11 cellular contexts compared by ENCODE assay signal in genomic region chr9:72154468-72155281, GRCh38. TPM values are rescaled to one million over a fixed set of nuclear protein-coding genes. Genes with fewer than 3 reads are reported as not detected.
DNase-seq lines count a peak whose midpoint lies in the region; ATAC-seq lines count a peak whose summit lies in the region.
"Had no signal": no experiment of that assay in that cellular context is flagged by ENCODE, and none has a peak within 500 bp of the region (broad histone marks: within the 10 kb centered on the region; RNA-seq: fewer than 3 reads in every experiment).

No MANE protein-coding gene starts in this region.

- no peaks in the 10 kb centered on the region for H3K36me3 ChIP-seq in muscle layer of duodenum (ENCODE audit: control insufficient read depth in 1 of 2, insufficient read depth in 2 of 2, low read length in 2 of 2)

- H3K4me3 ChIP-seq in muscle layer of duodenum (ENCODE audit: low read depth in 1 of 2, low read length in 2 of 2) = no peak overlapping the region
- H3K4me3 ChIP-seq: lung had no signal

- H3K27ac ChIP-seq in muscle layer of duodenum (ENCODE audit: low read length) = peak overlapping the region; percentile 69

- intact Hi-C loops in left ventricle myocardium superior (cut with micrococcal nuclease) = no loop called here

- DNase-seq in LoVo (ENCODE audit: low spot score) (peak; percentile 91), left ventricle myocardium superior (no peak), SHP77 (lab: John Stamatoyannopoulos, UW) (no peak), NCI-H1417 (lab: John Stamatoyannopoulos, UW) (no peak), DMS79 treated with DMSO at 0.1 percent for 48 hours (lab: John Stamatoyannopoulos, UW) (no peak)
- DNase-seq: activated CD4-positive, alpha-beta T cell treated with anti-CD3 and anti-CD28 coated beads for 36 hours; NCI-H2171 had no signal

- H3K27me3 ChIP-seq in muscle layer of duodenum (ENCODE audit: low read depth, low read length) = no peaks in the 10 kb centered on the region

- peaks cover 0 to 1% of the 10 kb centered on the region in 2 donors for H3K4me1 ChIP-seq in muscle layer of duodenum (ENCODE audit: control insufficient read depth in 1 of 2, insufficient read depth in 2 of 2, low read length in 2 of 2)

- ATAC-seq in GM19023 (IDR thresholded peaks at IDR 0.05; ENCODE audit: unreplicated experiment) (peak; percentile 90), HG02759 (IDR thresholded peaks at IDR 0.05; ENCODE audit: unreplicated experiment) (peak; percentile 88), left ventricle myocardium superior (no peak)
- ATAC-seq: activated CD4-positive, alpha-beta T cell treated with anti-CD3 and anti-CD28 coated beads for 36 hours had no signal

- no peaks in the 10 kb centered on the region for H3K9me3 ChIP-seq in muscle layer of duodenum (ENCODE audit: control insufficient read depth in 1 of 2, low read length in 2 of 2)

RNA-seq across cellular contexts. Expression of gene GDA, which starts 5.4 kb away (rescaled TPM):
- total RNA-seq in left ventricle myocardium superior = 2.0 TPM
- total RNA-seq: activated CD4-positive, alpha-beta T cell treated with anti-CD3 and anti-CD28 coated beads for 36 hours had no signal
